Comparison of ENCODE assay signal across 1 cellular context in genomic region chrX:21943460-21944135, GRCh38.
TF ChIP-seq lines count a peak whose summit lies in the region.

No MANE protein-coding gene starts in this region.

TF ChIP-seq in HEK293, 187 proteins besides CTCF, POLR2A, EP300 and RAD21 (continued from another document):
- TF ChIP-seq PRDM2 (tag by site-specific recombination; IDR thresholded peaks at IDR 0.05; ENCODE audit: borderline replicate concordance) (no peak), ZNF24 (tag by site-specific recombination; IDR thresholded peaks at IDR 0.05) (no peak), ZNF571 (tag by site-specific recombination; IDR thresholded peaks at IDR 0.05) (no peak), SCRT1 (tag by site-specific recombination; IDR thresholded peaks at IDR 0.05; ENCODE audit: borderline replicate concordance) (no peak), ZNF146 (tag by site-specific recombination; IDR thresholded peaks at IDR 0.05) (no peak), OSR2 (tag by site-specific recombination; IDR thresholded peaks at IDR 0.05) (no peak)
